In the genomic region with DNA sequence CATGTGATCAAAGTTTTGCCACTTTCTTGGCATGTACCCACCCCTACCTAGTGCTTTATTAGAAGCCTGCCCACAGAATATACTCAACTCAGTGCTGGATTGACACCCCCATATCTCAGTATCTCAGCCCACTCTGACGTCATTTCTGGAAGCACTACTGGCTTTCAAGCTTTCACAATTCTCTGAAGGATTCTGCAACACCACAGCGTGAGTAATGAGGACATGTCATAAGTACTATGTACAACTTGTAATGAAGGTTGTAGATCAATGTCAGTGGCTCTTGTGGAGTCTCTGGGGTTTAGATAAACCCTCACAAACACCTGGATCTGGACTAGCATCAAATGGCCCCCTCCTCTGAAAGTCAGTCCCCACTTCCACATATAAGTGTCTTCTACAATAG, we compare ENCODE assay signal across 1 cellular context.
TF ChIP-seq lines count a peak whose summit lies in the region.

No MANE protein-coding gene starts in this region.

TF ChIP-seq in A549, 52 proteins besides CTCF, POLR2A, EP300 and RAD21 (continued from another document):
- TF ChIP-seq BHLHE40 (IDR thresholded peaks at IDR 0.05; ENCODE audit: low read depth, low read length) (no peak), SMC3 (IDR thresholded peaks at IDR 0.05) (no peak), FOSL2 (IDR thresholded peaks at IDR 0.05) (no peak), FOSL2 (CRISPR knock-in tag; IDR thresholded peaks at IDR 0.05) (no peak; the same call in 1 of the 2 replicates), HOXB13 (CRISPR knock-in tag; IDR thresholded peaks at IDR 0.05; ENCODE audit: low read depth) (no peak), CEBPB (IDR thresholded peaks at IDR 0.05) (no peak), NR3C1 (IDR thresholded peaks at IDR 0.05) (no peak), MAFK (IDR thresholded peaks at IDR 0.05; ENCODE audit: partially characterized antibody) (no peak), CHD4 (IDR thresholded peaks at IDR 0.05; ENCODE audit: borderline replicate concordance) (no peak), KDM5A (IDR thresholded peaks at IDR 0.05) (no peak), CBX8 (IDR thresholded peaks at IDR 0.05) (no peak), ESRRA (IDR thresholded peaks at IDR 0.05; ENCODE audit: borderline replicate concordance, low read length) (no peak), ZC3H11A (IDR thresholded peaks at IDR 0.05) (no peak), SREBF2 (IDR thresholded peaks at IDR 0.05) (no peak)
- TF ChIP-seq, protein P1, sequence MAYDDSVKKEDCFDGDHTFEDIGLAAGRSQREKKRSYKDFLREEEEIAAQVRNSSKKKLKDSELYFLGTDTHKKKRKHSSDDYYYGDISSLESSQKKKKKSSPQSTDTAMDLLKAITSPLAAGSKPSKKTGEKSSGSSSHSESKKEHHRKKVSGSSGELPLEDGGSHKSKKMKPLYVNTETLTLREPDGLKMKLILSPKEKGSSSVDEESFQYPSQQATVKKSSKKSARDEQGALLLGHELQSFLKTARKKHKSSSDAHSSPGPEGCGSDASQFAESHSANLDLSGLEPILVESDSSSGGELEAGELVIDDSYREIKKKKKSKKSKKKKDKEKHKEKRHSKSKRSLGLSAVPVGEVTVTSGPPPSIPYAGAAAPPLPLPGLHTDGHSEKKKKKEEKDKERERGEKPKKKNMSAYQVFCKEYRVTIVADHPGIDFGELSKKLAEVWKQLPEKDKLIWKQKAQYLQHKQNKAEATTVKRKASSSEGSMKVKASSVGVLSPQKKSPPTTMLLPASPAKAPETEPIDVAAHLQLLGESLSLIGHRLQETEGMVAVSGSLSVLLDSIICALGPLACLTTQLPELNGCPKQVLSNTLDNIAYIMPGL (CRISPR knock-in tag; IDR thresholded peaks at IDR 0.05; ENCODE audit: borderline replicate concordance), result no peak
